ENCODE assay signal across 1 cellular context in the genomic region with DNA sequence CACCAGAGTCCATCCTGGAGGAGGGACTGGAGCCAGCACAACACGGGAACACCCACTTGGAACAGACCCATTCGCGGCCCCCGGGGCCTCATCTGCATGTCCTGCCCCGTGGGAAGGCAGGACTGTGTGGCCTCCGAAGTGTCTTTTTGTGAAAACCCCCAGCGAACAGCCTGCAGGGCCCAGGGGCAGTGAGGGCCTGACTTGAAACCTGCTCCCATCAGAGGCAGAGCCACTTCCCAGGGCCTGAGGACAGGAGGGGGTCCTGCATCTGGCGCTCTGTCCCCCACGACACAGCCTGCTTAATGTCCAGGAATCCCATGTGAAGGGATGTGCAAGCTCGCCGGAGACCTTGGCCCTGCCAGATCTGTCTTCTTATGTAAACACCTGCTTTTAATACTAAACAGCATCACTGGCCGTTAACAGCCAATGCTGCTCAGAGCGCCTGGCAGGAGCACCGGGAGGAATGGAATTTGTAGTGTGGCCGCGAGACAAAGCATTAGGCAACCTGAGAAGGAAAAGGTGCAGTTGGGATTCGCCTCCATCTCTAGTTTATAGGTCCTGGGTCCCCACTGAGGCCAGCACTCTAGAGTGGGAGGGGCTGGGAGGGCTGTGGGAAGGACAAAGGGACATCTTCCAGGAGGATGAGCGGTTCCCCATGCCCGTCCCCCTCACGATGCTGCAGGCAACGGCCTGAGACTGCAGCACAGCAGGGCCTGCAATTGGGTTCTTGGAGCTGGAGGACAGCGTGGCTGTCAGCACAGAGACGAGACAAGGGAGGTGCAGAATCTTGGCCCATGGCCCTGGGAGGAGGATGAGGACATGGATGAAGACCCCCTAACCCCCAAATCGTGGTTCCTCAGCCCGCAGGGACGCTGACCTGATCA.
TF ChIP-seq lines count a peak whose summit lies in the region.

No MANE protein-coding gene starts in this region.

TF ChIP-seq in IMR-90, 13 proteins besides CTCF, POLR2A, EP300 and RAD21:
- TF ChIP-seq MAFK (IDR thresholded peaks at IDR 0.05; ENCODE audit: low read depth, low read length): no peak
- TF ChIP-seq MXI1 (IDR thresholded peaks at IDR 0.05; ENCODE audit: borderline replicate concordance, low read depth, low read length): no peak
- TF ChIP-seq, protein P1, sequence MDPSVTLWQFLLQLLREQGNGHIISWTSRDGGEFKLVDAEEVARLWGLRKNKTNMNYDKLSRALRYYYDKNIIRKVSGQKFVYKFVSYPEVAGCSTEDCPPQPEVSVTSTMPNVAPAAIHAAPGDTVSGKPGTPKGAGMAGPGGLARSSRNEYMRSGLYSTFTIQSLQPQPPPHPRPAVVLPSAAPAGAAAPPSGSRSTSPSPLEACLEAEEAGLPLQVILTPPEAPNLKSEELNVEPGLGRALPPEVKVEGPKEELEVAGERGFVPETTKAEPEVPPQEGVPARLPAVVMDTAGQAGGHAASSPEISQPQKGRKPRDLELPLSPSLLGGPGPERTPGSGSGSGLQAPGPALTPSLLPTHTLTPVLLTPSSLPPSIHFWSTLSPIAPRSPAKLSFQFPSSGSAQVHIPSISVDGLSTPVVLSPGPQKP (IDR thresholded peaks at IDR 0.05; ENCODE audit: borderline replicate concordance, low read depth, low read length): no peak
- TF ChIP-seq SMC3 (IDR thresholded peaks at IDR 0.05; ENCODE audit: low read depth, low read length): no peak
- TF ChIP-seq CHD1 (IDR thresholded peaks at IDR 0.05; ENCODE audit: low read depth, low read length): no peak
- no peak for TF ChIP-seq RCOR1 (IDR thresholded peaks at IDR 0.05; ENCODE audit: insufficient replicate concordance, low read length)
- no peak for TF ChIP-seq CEBPB (IDR thresholded peaks at IDR 0.05; ENCODE audit: low read depth, low read length)
- TF ChIP-seq, protein P2, sequence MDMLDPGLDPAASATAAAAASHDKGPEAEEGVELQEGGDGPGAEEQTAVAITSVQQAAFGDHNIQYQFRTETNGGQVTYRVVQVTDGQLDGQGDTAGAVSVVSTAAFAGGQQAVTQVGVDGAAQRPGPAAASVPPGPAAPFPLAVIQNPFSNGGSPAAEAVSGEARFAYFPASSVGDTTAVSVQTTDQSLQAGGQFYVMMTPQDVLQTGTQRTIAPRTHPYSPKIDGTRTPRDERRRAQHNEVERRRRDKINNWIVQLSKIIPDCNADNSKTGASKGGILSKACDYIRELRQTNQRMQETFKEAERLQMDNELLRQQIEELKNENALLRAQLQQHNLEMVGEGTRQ (IDR thresholded peaks at IDR 0.05; ENCODE audit: low read depth, low read length): no peak
- TF ChIP-seq RFX5 (IDR thresholded peaks at IDR 0.05; ENCODE audit: low read depth, low read length): no peak
- TF ChIP-seq FOS (IDR thresholded peaks at IDR 0.05; ENCODE audit: low read depth, low read length): no peak
- no peak for TF ChIP-seq MAZ (IDR thresholded peaks at IDR 0.05; ENCODE audit: borderline replicate concordance, low read depth, low read length)
- no peak for TF ChIP-seq BHLHE40 (IDR thresholded peaks at IDR 0.05; ENCODE audit: low read depth, low read length)
- no peak for TF ChIP-seq NFE2L2 (IDR thresholded peaks at IDR 0.05; ENCODE audit: low read depth, low read length)
